1 cellular context compared by ENCODE assay signal in the genomic region with DNA sequence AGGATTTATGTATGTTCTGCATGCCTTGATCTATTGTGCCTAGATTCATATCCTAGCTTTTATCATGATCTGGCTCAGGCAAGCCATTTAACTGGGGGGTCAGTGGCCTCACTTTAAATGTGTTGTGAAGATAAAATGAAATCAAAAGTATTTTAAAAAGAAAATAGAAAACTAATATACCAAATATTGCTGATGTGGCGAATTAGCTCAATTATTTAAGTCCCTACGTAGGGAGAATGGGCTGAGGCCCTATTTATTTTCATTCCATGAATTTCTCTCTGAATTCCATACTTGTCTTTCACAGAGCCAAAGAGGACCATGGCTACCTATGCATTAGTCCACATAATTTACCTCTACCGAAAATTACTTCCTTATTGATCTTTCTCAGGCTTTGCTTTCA.
TF ChIP-seq lines count a peak whose summit lies in the region.

No MANE protein-coding gene starts in this region.

TF ChIP-seq in H1, 55 proteins besides CTCF, POLR2A, EP300 and RAD21:
- TF ChIP-seq MAFK (IDR thresholded peaks at IDR 0.05; ENCODE audit: low read depth, low read length) (peak; percentile 87; the same call in 1 of the 2 replicates), GTF2F1 (IDR thresholded peaks at IDR 0.05; ENCODE audit: borderline replicate concordance, low read depth, low read length) (no peak)
TF ChIP-seq in H1: peak in this region for 1.
